ENCODE assay signal across 8 cellular contexts in the genomic region with DNA sequence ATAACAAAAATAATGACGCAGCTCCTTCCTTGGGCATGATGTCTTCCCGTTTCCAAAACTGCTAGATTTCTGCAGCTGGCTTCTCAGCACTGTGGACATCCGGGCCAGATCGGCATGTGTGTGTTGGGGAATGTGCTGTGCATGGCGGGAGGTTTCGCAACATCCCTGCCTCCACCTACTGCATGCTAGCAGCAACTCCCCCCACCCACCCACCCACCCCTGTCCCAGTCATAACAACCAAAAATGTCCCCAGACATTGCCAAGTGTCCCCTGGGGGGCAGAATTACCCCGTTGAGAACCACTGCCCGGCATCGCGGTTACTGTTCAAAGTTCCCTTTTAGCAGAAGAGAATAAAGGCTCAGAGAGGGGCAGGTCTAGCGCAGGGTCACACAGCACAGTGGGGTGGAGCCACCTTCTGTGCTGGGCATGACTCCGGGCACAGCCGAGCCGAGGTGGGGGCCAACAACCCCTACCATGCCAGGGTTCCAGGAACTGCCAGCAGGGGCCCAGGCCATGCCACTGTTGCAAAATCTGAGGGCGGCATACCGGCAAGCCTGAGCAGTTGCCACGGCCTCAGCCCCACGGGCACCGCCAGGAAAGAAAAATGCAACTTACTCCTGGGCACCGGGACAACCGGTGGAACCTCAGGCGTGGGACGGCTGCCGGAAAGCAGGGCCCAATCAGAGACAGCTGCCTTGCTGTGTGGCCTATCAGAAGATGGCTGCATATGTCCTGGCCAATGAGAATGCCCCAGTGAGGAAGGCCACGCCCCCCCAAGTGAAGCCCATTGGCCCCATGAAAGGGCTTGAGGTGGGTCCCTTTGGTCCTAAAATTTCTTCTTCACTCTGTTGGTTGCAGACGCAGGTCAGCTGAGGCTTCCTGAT. TPM values are rescaled to one million over a fixed set of nuclear protein-coding genes. Genes with fewer than 3 reads are reported as not detected.
DNase-seq lines count a peak whose midpoint lies in the region; ATAC-seq and TF ChIP-seq lines count a peak whose summit lies in the region.

No MANE protein-coding gene starts in this region.

- POLR2A ChIA-PET in GM10248 (lab: Yijun Ruan, JAX): no interaction called here
- POLR2A ChIA-PET in activated CD4-positive, alpha-beta memory T cell treated with anti-CD3 and anti-CD28 coated beads, Interleukin-2, amount 10 ng/mL, durations not matched to agents 7 days and 5 days (lab: Charles Lee): interaction anchor here (0.6 kb wide), 1 partner anchor 1685 kb away, joined by 3 read pairs; no protein-coding TSS in a partner anchor

- no peaks in the 10 kb centered on the region for H3K27me3 ChIP-seq in esophagus squamous epithelium

- no peaks in the 10 kb centered on the region for H3K9me3 ChIP-seq in esophagus squamous epithelium

- no peaks in the 10 kb centered on the region for H3K27me3 Mint-ChIP-seq in activated CD4-positive, alpha-beta memory T cell treated with anti-CD3 and anti-CD28 coated beads, Interleukin-2, amount 10 ng/mL, durations not matched to agents 7 days and 5 days
- H3K27me3 Mint-ChIP-seq in nephron (ENCODE audit: low read depth): peaks cover 16% of the 10 kb centered on the region

- peak; percentile 8 for TF ChIP-seq CTCF in GM10248 (IDR thresholded peaks at IDR 0.05; ENCODE audit: control extremely low read depth, extremely low read depth, low read depth, missing control alignments)
- TF ChIP-seq CTCF in esophagus squamous epithelium (IDR thresholded peaks at IDR 0.05): peak in 3 of 6 experiments; percentile 24 to 46 (median 41)
- no peak for TF ChIP-seq CTCF in nephron (IDR thresholded peaks at IDR 0.05; ENCODE audit: unreplicated experiment in 3 of 3)

- peak overlapping the region; percentile 9 to 55 (median 39) for H3K4me3 ChIP-seq in esophagus squamous epithelium

- no peaks in the 10 kb centered on the region for H3K36me3 Mint-ChIP-seq in activated CD4-positive, alpha-beta memory T cell treated with anti-CD3 and anti-CD28 coated beads, Interleukin-2, amount 10 ng/mL, durations not matched to agents 7 days and 5 days (ENCODE audit: low read depth)
- no peaks in the 10 kb centered on the region for H3K36me3 Mint-ChIP-seq in nephron (ENCODE audit: low read depth)

- peaks cover 4% of the 10 kb centered on the region for H3K4me1 Mint-ChIP-seq in activated CD4-positive, alpha-beta memory T cell treated with anti-CD3 and anti-CD28 coated beads, Interleukin-2, amount 10 ng/mL, durations not matched to agents 7 days and 5 days
- peaks cover 9% of the 10 kb centered on the region for H3K4me1 Mint-ChIP-seq in nephron

- H3K36me3 ChIP-seq in esophagus squamous epithelium: no peaks in the 10 kb centered on the region

- intact Hi-C loops in esophagus squamous epithelium (cut with DNase I): no loop called here

- 10 to 18% methylated on average over 11 to 15 of the region's 26 CpGs for WGBS in esophagus squamous epithelium, 2 donors

- peak overlapping the region; percentile 70 to 93 (median 88) for H3K27ac ChIP-seq in esophagus squamous epithelium

- H3K4me3 Mint-ChIP-seq in activated CD4-positive, alpha-beta memory T cell treated with anti-CD3 and anti-CD28 coated beads, Interleukin-2, amount 10 ng/mL, durations not matched to agents 7 days and 5 days: peak overlapping the region; percentile 10
- no peak overlapping the region for H3K4me3 Mint-ChIP-seq in nephron

- DNase-seq in GM10248 (ENCODE audit: extremely low spot score) (peak; percentile 64), NCI-H1694 (lab: John Stamatoyannopoulos, UW) (peak; percentile 32), esophagus squamous epithelium (lab: John Stamatoyannopoulos, UW) (no peak), NK-92 (lab: John Stamatoyannopoulos, UW; ENCODE audit: unreplicated experiment) (no peak), DMS114 treated with DMSO at 0.1 percent for 48 hours (lab: John Stamatoyannopoulos, UW; ENCODE audit: unreplicated experiment) (no peak)
- peak; percentile 43 for DNase-seq in activated CD4-positive, alpha-beta memory T cell treated with anti-CD3 and anti-CD28 coated beads, Interleukin-2, amount 10 ng/mL, durations not matched to agents 7 days and 5 days

- H3K27ac Mint-ChIP-seq in activated CD4-positive, alpha-beta memory T cell treated with anti-CD3 and anti-CD28 coated beads, Interleukin-2, amount 10 ng/mL, durations not matched to agents 7 days and 5 days: no peak overlapping the region
- H3K27ac Mint-ChIP-seq in nephron: peak overlapping the region in 2 of 3 experiments; percentile 48 to 77

- H3K4me1 ChIP-seq in esophagus squamous epithelium: peaks cover 32 to 77% (median 36%) of the 10 kb centered on the region in 3 donors

- ATAC-seq in HG03460 (IDR thresholded peaks at IDR 0.05; ENCODE audit: unreplicated experiment): no peak

- TF ChIP-seq POLR2A in esophagus squamous epithelium (IDR thresholded peaks at IDR 0.05): no peak

- H3K9me3 Mint-ChIP-seq in activated CD4-positive, alpha-beta memory T cell treated with anti-CD3 and anti-CD28 coated beads, Interleukin-2, amount 10 ng/mL, durations not matched to agents 7 days and 5 days: no peaks in the 10 kb centered on the region
- no peaks in the 10 kb centered on the region for H3K9me3 Mint-ChIP-seq in nephron

- CTCF ChIA-PET in GM10248 (lab: Yijun Ruan, JAX): interaction anchor here (0.8 to 4.8 kb wide), 9 partner anchors 9 to 147 kb away, joined by 3 to 19 read pairs (median 4); no protein-coding TSS in a partner anchor
- CTCF ChIA-PET in activated CD4-positive, alpha-beta memory T cell treated with anti-CD3 and anti-CD28 coated beads, Interleukin-2, amount 10 ng/mL, durations not matched to agents 7 days and 5 days (lab: Charles Lee): interaction anchor here (0.6 to 1.3 kb wide), 2 partner anchors 86 to 1289 kb away, joined by 4 read pairs; no protein-coding TSS in a partner anchor

RNA-seq across cellular contexts. Expression of gene NFIC, which starts 22.5 kb away (rescaled TPM):
- 10 to 100 TPM; 12.6 to 13.1 TPM for total RNA-seq in activated CD4-positive, alpha-beta memory T cell treated with anti-CD3 and anti-CD28 coated beads, Interleukin-2, amount 10 ng/mL, durations not matched to agents 7 days and 5 days
- total RNA-seq in esophagus squamous epithelium: 10 to 100 TPM; 40.8 to 80.9 (median 61.0) TPM

Comparison
In these comparisons a context has a peak if more than half of its experiments do, and no peak if none do; other contexts are left out.
1. DNase-seq: peak in GM10248 (single experiment), NCI-H1694 (single experiment) and activated CD4-positive, alpha-beta memory T cell treated with anti-CD3 and anti-CD28 coated beads, Interleukin-2, amount 10 ng/mL, durations not matched to agents 7 days and 5 days (single experiment); none in esophagus squamous epithelium (single experiment), NK-92 (single experiment) and DMS114 treated with DMSO at 0.1 percent for 48 hours (single experiment).